ENCODE assay signal across 8 cellular contexts in the genomic region with DNA sequence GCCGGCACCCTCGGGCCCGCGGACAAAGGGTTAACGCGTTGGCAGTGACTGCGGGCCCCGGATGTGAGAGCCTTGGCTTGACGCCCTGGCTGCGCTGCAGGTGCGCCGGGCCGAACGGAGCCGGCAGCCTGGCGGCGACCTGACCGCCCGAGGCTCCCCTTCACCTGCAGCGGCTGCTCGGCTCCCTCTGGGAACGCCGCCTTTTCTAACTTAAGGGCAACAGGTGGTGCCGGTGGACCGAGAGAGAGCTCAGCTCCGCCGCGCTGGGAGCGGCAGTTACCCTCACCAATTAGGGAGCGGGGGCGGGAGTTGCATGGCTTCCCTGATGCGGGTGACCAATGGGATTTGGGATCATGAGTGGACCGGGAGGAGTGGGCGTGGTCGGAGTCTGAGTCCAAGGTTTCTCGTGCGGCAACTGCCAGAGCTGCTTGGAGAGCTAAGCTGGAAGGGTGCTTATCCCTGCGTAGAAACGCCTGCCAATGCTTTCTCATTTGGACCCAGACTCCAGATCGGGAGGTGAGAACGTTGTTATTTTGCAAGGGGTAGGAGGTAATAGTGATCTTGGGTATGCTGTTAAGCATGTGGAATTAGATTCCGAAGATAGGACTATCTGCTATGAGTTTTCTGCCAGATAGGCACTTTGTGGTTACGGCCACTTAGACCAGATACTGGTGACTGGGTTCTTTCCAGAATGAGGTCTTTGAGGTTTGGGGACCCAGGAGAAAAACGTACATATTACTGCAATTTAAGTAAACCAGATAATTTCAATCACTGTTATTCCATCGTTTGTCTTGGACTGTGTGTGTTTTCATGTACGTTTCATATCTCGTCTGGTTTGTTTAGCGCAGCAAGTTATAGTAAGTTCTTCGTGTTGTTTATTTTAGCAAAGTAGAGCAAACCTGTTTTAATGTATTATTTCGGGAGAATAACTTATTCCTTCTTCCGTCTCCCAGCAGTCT. TPM values are rescaled to one million over a fixed set of nuclear protein-coding genes. Genes with fewer than 3 reads are reported as not detected.
A peak's percentile ranks its signal among the peaks of the same experiment; 100 is the strongest.
DNase-seq lines count a peak whose midpoint lies in the region; ATAC-seq and TF ChIP-seq lines count a peak whose summit lies in the region.

A gene with protein sequence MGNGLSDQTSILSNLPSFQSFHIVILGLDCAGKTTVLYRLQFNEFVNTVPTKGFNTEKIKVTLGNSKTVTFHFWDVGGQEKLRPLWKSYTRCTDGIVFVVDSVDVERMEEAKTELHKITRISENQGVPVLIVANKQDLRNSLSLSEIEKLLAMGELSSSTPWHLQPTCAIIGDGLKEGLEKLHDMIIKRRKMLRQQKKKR (plus strand): TSS at position 421 of the 959 bp plus-strand sequence. CDS start 622 bp downstream, outside the sequence.

- 4 to 12% (median 5%) methylated on average over 17 to 51 of the region's 51 CpGs for WGBS in adrenal gland, 4 donors

- H3K36me3 ChIP-seq in adrenal gland (replicated peaks in 1 of 2) (no peaks in the 10 kb centered on the region), parathyroid adenoma (ENCODE audit: control insufficient read depth, insufficient read depth, low read length) (no peaks in the 10 kb centered on the region), tibial artery (no peaks in the 10 kb centered on the region)

- H3K27ac ChIP-seq in adrenal gland (peak within 1 kb of the TSS; percentile 14 to 95 (median 85)), parathyroid adenoma (peak within 1 kb of the TSS; percentile 92), tibial artery (peak within 1 kb of the TSS; percentile 84)

- H3K9me3 ChIP-seq in adrenal gland (replicated peaks in 1 of 3) (no peaks in the 10 kb centered on the region), parathyroid adenoma (ENCODE audit: control insufficient read depth, low read length) (no peaks in the 10 kb centered on the region), tibial artery (no peaks in the 10 kb centered on the region)

- H3K4me3 ChIP-seq in GM12865 (ENCODE audit: low read depth, low read length) (peak within 1 kb of the TSS; percentile 93), adrenal gland (peak within 1 kb of the TSS; percentile 0 to 89 (median 72)), parathyroid adenoma (ENCODE audit: low read depth, low read length) (peak within 1 kb of the TSS; percentile 74), tibial artery (peak within 1 kb of the TSS; percentile 92 to 95)

- intact Hi-C loops in adrenal gland (cut with DNase I): loop anchor here in 1 of 2 donors (10.0 kb wide), 1 partner anchor 577 kb away; no protein-coding TSS in a partner anchor
- intact Hi-C loops in cardiac septum (cut with DNase I): loop anchor here (2.0 to 10.0 kb wide), 6 partner anchors 40 to 487 kb away; no protein-coding TSS in a partner anchor
- intact Hi-C loops in tibial artery (cut with DNase I; ENCODE audit: low total_unique reads): no loop called here

- H3K27me3 ChIP-seq in adrenal gland (no peaks in the 10 kb centered on the region), parathyroid adenoma (ENCODE audit: control insufficient read depth, insufficient read depth, low read length) (no peaks in the 10 kb centered on the region), tibial artery (no peaks in the 10 kb centered on the region)

- no peaks in the 10 kb centered on the region for H3K79me2 ChIP-seq in parathyroid adenoma

- peak; percentile 82 for ATAC-seq in HG02759 (IDR thresholded peaks at IDR 0.05; ENCODE audit: unreplicated experiment)

- H3K4me1 ChIP-seq in adrenal gland (replicated peaks in 1 of 2) (peaks cover 0 to 5% of the 10 kb centered on the region in 2 donors), parathyroid adenoma (no peaks in the 10 kb centered on the region), tibial artery (peaks cover 0 to 4% (median 0%) of the 10 kb centered on the region in 4 donors)

- peak within 1 kb of the TSS; percentile 99 for H2AFZ ChIP-seq in parathyroid adenoma

- TF ChIP-seq CTCF in GM12865 (IDR thresholded peaks at IDR 0.05; ENCODE audit: insufficient read depth, low read depth, low read length, missing control alignments) (peak; percentile 19), adrenal gland (IDR thresholded peaks at IDR 0.05) (peak in 1 of 6 experiments; percentile 3), parathyroid adenoma (IDR thresholded peaks at IDR 0.05) (no peak), tibial artery (IDR thresholded peaks at IDR 0.05) (peak in 1 of 2 experiments; percentile 39)

- peak; percentile 95 for DNase-seq in GM12865 (ENCODE audit: low read depth)
- peak; percentile 99 to 100 (median 100) for DNase-seq in NCI-H1417 (lab: John Stamatoyannopoulos, UW)
- DNase-seq in T-helper 1 cell: peak; percentile 78 to 93 (median 80)
- DNase-seq in adrenal gland: peak; percentile 99 to 100 (median 99)
- peak; percentile 99 for DNase-seq in cardiac septum (ENCODE audit: low spot score)
- peak; percentile 99 to 100 for DNase-seq in tibial artery

- H3K4me2 ChIP-seq in parathyroid adenoma (ENCODE audit: low read length): peak within 1 kb of the TSS; percentile 78

- TF ChIP-seq POLR2A in adrenal gland (IDR thresholded peaks at IDR 0.05): peak; percentile 73 to 91

- H3K9ac ChIP-seq in parathyroid adenoma: peak within 1 kb of the TSS; percentile 6

RNA-seq across cellular contexts. Expression of the gene that starts here (rescaled TPM):
- total RNA-seq in adrenal gland (10 to 100 TPM in 4 of 8 donors, 1 to 10 TPM in 4; 8.9 to 27.8 (median 10.1) TPM), cardiac septum (17.7 TPM)
- polyA plus RNA-seq in adrenal gland: 10 to 100 TPM in 1 of 3 donors, 1 to 10 TPM in 2; 7.7 to 12.4 (median 8.1) TPM

Comparison
In these comparisons a context has a peak if more than half of its experiments do, and no peak if none do; other contexts are left out.
1. Peak in every context shown above with its lines: DNase-seq, ATAC-seq, H3K4me3 ChIP-seq and H3K27ac ChIP-seq.